14 cellular contexts compared by ENCODE assay signal in genomic region chr9:86163503-86163902, GRCh38.
DNase-seq lines count a peak whose midpoint lies in the region; TF ChIP-seq lines count a peak whose summit lies in the region.
"Had no signal": no experiment of that assay in that cellular context is flagged by ENCODE, and none has a peak within 500 bp of the region (broad histone marks: within the 10 kb centered on the region; RNA-seq: fewer than 3 reads in every experiment).

No MANE protein-coding gene starts in this region.

- no peaks in the 10 kb centered on the region for H3K9me2 ChIP-seq in OCI-LY7 (ENCODE audit: insufficient read depth, low read length)

- H3K4me3 ChIP-seq in right atrium auricular region (no peak overlapping the region), OCI-LY7 (ENCODE audit: low read depth, low read length, poor library complexity, severe bottlenecking) (no peak overlapping the region)
- H3K4me3 ChIP-seq: GM12878, HAP-1 had no signal

- H3K4me2 ChIP-seq in OCI-LY7 (ENCODE audit: low read length), result no peak overlapping the region

- H3K4me1 ChIP-seq in right atrium auricular region, result no peaks in the 10 kb centered on the region
- no peaks in the 10 kb centered on the region for H3K4me1 ChIP-seq in OCI-LY7 (ENCODE audit: insufficient read depth, low read length, poor library complexity, severe bottlenecking)
- H3K4me1 ChIP-seq: Caco-2, HAP-1 had no signal

- CTCF ChIA-PET in OCI-LY7 (lab: Charles Lee; ENCODE audit: unreplicated experiment), result no interaction called here

- TF ChIP-seq CTCF in right atrium auricular region (IDR thresholded peaks at IDR 0.05) (no peak), OCI-LY7 (conservative IDR thresholded peaks at IDR 0.05; ENCODE audit: low read length) (no peak)

- intact Hi-C loops in OCI-LY7 (cut with micrococcal nuclease; ENCODE audit: unreplicated experiment), result no loop called here

- H3K9me3 ChIP-seq in right atrium auricular region (no peaks in the 10 kb centered on the region), OCI-LY7 (ENCODE audit: low read length) (no peaks in the 10 kb centered on the region)
- H3K9me3 ChIP-seq: Caco-2, HAP-1 had no signal

- H3K79me2 ChIP-seq in OCI-LY7 (ENCODE audit: insufficient read depth, low read depth, low read length), result no peaks in the 10 kb centered on the region

- H3K27me3 ChIP-seq in right atrium auricular region, result no peaks in the 10 kb centered on the region

- DNase-seq in ELR (ENCODE audit: low read depth), result peak; percentile 26
- DNase-seq in M059J (ENCODE audit: low read depth), result peak; percentile 36
- DNase-seq in amniotic epithelial cell (ENCODE audit: low read depth), result peak; percentile 28
- DNase-seq in mesenteric fat pad (ENCODE audit: low spot score), result peak; percentile 20
- no peak for DNase-seq in right atrium auricular region (ENCODE audit: low spot score)
- DNase-seq in NCI-H2196 (lab: John Stamatoyannopoulos, UW; ENCODE audit: unreplicated experiment), result no peak
- no peak for DNase-seq in OCI-LY7 (ENCODE audit: low spot score)
- DNase-seq: AML-193; Caco-2; CD4-positive, alpha-beta T cell; KBM-7 had no signal

- H4K20me1 ChIP-seq in OCI-LY7 (ENCODE audit: insufficient read depth, low read length), result no peaks in the 10 kb centered on the region

- H2AFZ ChIP-seq in OCI-LY7 (ENCODE audit: low read length), result no peak overlapping the region

- no peaks in the 10 kb centered on the region for H3K36me3 ChIP-seq in right atrium auricular region
- no peaks in the 10 kb centered on the region for H3K36me3 ChIP-seq in OCI-LY7 (ENCODE audit: insufficient read depth, low read length)
- H3K36me3 ChIP-seq: HAP-1 had no signal

- H3K27ac ChIP-seq in right atrium auricular region (no peak overlapping the region), OCI-LY7 (ENCODE audit: low read depth, low read length, poor library complexity, severe bottlenecking) (no peak overlapping the region)
- H3K27ac ChIP-seq: C4-2B had no signal

- POLR2A ChIA-PET in OCI-LY7 (lab: Charles Lee), result no interaction called here

- BruUV-seq in OCI-LY7 (replicated peaks; lab: Mats Ljungman, UMichigan), result no TSS peak

Comparison
In these comparisons a context has a peak if more than half of its experiments do, and no peak if none do; other contexts are left out.
1. DNase-seq: peak in ELR (single experiment), M059J (single experiment), amniotic epithelial cell (single experiment) and mesenteric fat pad (single experiment); none in right atrium auricular region (single experiment), NCI-H2196 (single experiment) and OCI-LY7 (single experiment).